In the genomic region with DNA sequence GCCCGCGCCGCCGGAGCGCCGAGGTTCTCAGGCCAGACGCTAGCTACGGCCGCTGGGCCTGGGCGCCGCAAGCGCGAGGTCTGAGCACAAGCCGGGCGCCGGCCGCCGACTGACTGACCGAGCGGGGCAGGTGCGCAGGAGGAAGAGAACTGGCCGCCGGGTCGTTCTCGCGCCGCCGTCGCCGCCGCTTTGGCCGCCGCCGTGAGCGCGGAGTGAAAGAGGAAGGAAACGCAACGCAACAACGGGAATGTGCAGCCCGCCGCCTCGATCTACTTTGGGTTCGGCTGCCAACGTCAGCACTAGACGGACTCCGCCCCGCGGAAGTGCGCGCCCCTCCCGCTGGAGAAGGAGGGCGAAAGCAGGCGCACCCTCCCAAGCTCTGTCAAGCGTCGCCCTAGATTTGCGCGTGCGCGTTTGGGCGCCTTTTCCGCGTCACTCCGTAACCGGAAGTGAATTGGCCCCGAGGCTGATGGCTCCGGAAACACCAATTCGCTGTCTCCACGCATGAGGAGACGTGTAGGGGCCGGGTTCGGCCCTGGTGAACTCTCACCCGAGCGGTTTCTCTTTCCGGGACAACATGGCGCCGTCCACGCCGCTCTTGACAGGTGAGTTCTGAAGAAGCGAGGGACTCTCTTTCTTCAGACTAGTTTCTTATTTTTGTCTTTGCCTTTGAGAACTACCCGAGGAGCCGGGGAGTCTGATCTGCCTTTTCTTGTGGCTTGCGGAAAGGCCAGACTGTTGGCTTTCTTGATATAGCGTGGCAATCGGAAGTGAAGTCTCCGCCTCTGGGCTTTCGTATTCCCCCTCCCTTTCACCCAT, we compare ENCODE assay signal across 8 cellular contexts. TPM values are rescaled to one million over a fixed set of nuclear protein-coding genes. Genes with fewer than 3 reads are reported as not detected.
DNase-seq lines count a peak whose midpoint lies in the region; ATAC-seq and TF ChIP-seq lines count a peak whose summit lies in the region.

Gene EIF2A, plus strand, starts transcription at position 562 of the 819 bp plus-strand sequence. Its CDS starts 16 bp downstream, at position 578.
Gene SERP1, minus strand, starts transcription at position 271 of the 819 bp plus-strand sequence. CDS start 361 bp downstream, outside the sequence.

- intact Hi-C loops in spleen (cut with DNase I; ENCODE audit: low total_unique reads), result no loop called here

- 0 to 1% (median 1%) methylated on average over 27 to 86 of the region's 86 CpGs for WGBS in spleen, 5 donors

- H3K27me3 Mint-ChIP-seq in central memory CD8-positive, alpha-beta T cell, result no peaks in the 10 kb centered on the region

- H3K4me1 ChIP-seq in spleen, result peaks cover 16 to 86% (median 65%) of the 10 kb centered on the region in 6 donors

- H3K27ac Mint-ChIP-seq in central memory CD8-positive, alpha-beta T cell (ENCODE audit: low read depth), result peak within 1 kb of the TSS; percentile 97

- no peaks in the 10 kb centered on the region for H3K9me3 ChIP-seq in spleen

- peak; percentile 50 to 97 (median 96) for TF ChIP-seq POLR2A in spleen (IDR thresholded peaks at IDR 0.05)

- peaks cover 64% of the 10 kb centered on the region for H3K4me1 Mint-ChIP-seq in central memory CD8-positive, alpha-beta T cell

- no peaks in the 10 kb centered on the region for H3K9me3 Mint-ChIP-seq in central memory CD8-positive, alpha-beta T cell

- H3K4me3 Mint-ChIP-seq in central memory CD8-positive, alpha-beta T cell, result peak within 1 kb of the TSS; percentile 91

- H3K4me3 ChIP-seq in AG09309 (ENCODE audit: control insufficient read depth, low read depth, low read length) (peak within 1 kb of the TSS; percentile 91), spleen (peak within 1 kb of the TSS; percentile 64 to 82 (median 76))

- DNase-seq in AG09309 (ENCODE audit: low read depth) (peak; percentile 95), NCI-H446 (lab: John Stamatoyannopoulos, UW) (peak; percentile 99 to 100), inferior parietal cortex (ENCODE audit: extremely low spot score) (peak; percentile 100), spleen (peak; percentile 100)
- peak; percentile 100 for DNase-seq in activated CD4-positive, CD25-positive, alpha-beta regulatory T cell treated with anti-CD3 and anti-CD28 coated beads, Interleukin-2, amount 50 U/mL, for 16 hours (ENCODE audit: low read depth, low spot score)
- peak; percentile 99 for DNase-seq in central memory CD8-positive, alpha-beta T cell (ENCODE audit: low spot score in 2 of 2)

- peak; percentile 89 for ATAC-seq in GM19025 (IDR thresholded peaks at IDR 0.05; ENCODE audit: low read depth, unreplicated experiment)
- peak; percentile 93 for ATAC-seq in HG03342 (IDR thresholded peaks at IDR 0.05; ENCODE audit: unreplicated experiment)
- peak; percentile 94 for ATAC-seq in central memory CD8-positive, alpha-beta T cell (replicated peaks; ENCODE audit: extremely low read depth, poor library complexity, severe bottlenecking)

- H3K36me3 ChIP-seq in spleen, result peaks cover 0 to 45% (median 4%) of the 10 kb centered on the region in 6 donors

- H3K27me3 ChIP-seq in spleen (replicated peaks in 1 of 7), result no peaks in the 10 kb centered on the region

- H3K27ac ChIP-seq in spleen, result peak within 1 kb of the TSS; percentile 99 to 100 (median 99)

- peaks cover 37% of the 10 kb centered on the region for H3K36me3 Mint-ChIP-seq in central memory CD8-positive, alpha-beta T cell (ENCODE audit: insufficient read depth)

- TF ChIP-seq CTCF in AG09309 (IDR thresholded peaks at IDR 0.05; ENCODE audit: control insufficient read depth, insufficient read depth, low read depth, low read length, missing control alignments), result no peak
- TF ChIP-seq CTCF in spleen (IDR thresholded peaks at IDR 0.05 in 8 of 11, conservative IDR thresholded peaks at IDR 0.05 in 3 of 11), result peak in 6 of 11 experiments; percentile 8 to 48 (median 29)

RNA-seq across cellular contexts. Expression of gene EIF2A, which starts in this region (rescaled TPM):
- 100 to 1,000 TPM in 3 of 7 donors, 10 to 100 TPM in 4; 70.9 to 149 (median 79.0) TPM for total RNA-seq in spleen
- 10 to 100 TPM; 53.7 to 73.7 (median 73.3) TPM for polyA plus RNA-seq in spleen

RNA-seq across cellular contexts. Expression of gene SERP1, which starts in this region (rescaled TPM):
- 100 to 1,000 TPM in 4 of 7 donors, 10 to 100 TPM in 3; 91.1 to 441 (median 105) TPM for total RNA-seq in spleen
- polyA plus RNA-seq in spleen, result 100 to 1,000 TPM in 1 of 3 donors, 10 to 100 TPM in 2; 64.0 to 104 (median 91.7) TPM

Comparison
In these comparisons a context has a peak if more than half of its experiments do, and no peak if none do; other contexts are left out.
1. Peak in every context shown above with its lines: DNase-seq, ATAC-seq, H3K4me3 ChIP-seq and H3K27ac ChIP-seq.